Comparison of ENCODE assay signal across 9 cellular contexts in the genomic region with DNA sequence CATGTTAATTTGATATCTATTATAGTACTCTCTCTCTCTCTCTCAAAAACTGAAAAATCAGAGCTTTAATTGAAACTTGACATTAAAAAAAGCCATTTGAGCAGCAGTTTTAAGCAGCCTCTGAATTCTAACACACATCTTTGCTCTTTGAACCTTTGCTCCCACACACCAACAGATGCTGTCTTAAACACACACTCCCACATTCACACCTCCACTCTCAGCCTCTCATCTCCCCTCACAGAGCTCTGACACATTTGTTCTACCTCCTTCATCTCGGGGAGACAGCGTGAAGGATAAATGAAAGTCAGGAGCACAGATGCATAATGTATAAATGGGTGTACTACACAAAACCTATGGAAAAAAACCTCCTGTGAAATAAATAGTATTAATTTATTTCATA.
"Had no signal": no experiment of that assay in that cellular context is flagged by ENCODE, and none has a peak within 500 bp of the region (broad histone marks: within the 10 kb centered on the region; RNA-seq: fewer than 3 reads in every experiment).

No MANE protein-coding gene starts in this region.

- H3K36me3 Mint-ChIP-seq: activated CD4-positive, alpha-beta memory T cell treated with anti-CD3 and anti-CD28 coated beads for 36 hours; naive B cell had no signal

- H3K27me3 Mint-ChIP-seq: activated CD4-positive, alpha-beta memory T cell treated with anti-CD3 and anti-CD28 coated beads for 36 hours had no signal

- H3K4me1 Mint-ChIP-seq: naive B cell had no signal

- H3K4me3 Mint-ChIP-seq: activated CD4-positive, alpha-beta memory T cell treated with anti-CD3 and anti-CD28 coated beads for 36 hours; naive B cell; T-helper 2 cell treated with Interferon-gamma antibody and Interleukin-4, amounts not matched to agents 5 μg/mL and 100 μg/mL, for 36 hours had no signal

- DNase-seq: activated CD4-positive, alpha-beta memory T cell treated with anti-CD3 and anti-CD28 coated beads for 36 hours; activated CD4-positive, CD25-positive, alpha-beta regulatory T cell; activated CD8-positive, alpha-beta memory T cell treated with anti-CD3 and anti-CD28 coated beads, Interleukin-2, amount 50 U/mL, for 4 hours; activated gamma-delta T cell; activated T-cell treated with anti-CD3 and anti-CD28 coated beads, Interleukin-2, amount 50 U/mL, for 48 hours; erythroblast; left ventricle myocardium inferior; naive B cell had no signal

- H3K9me3 Mint-ChIP-seq: activated CD4-positive, alpha-beta memory T cell treated with anti-CD3 and anti-CD28 coated beads for 36 hours; T-helper 2 cell treated with Interferon-gamma antibody and Interleukin-4, amounts not matched to agents 5 μg/mL and 100 μg/mL, for 36 hours had no signal

- H3K27ac Mint-ChIP-seq: activated CD4-positive, alpha-beta memory T cell treated with anti-CD3 and anti-CD28 coated beads for 36 hours; naive B cell; T-helper 2 cell treated with Interferon-gamma antibody and Interleukin-4, amounts not matched to agents 5 μg/mL and 100 μg/mL, for 36 hours had no signal
